1 cellular context compared by ENCODE assay signal in genomic region chr12:65720136-65720535, GRCh38.
TF ChIP-seq lines count a peak whose summit lies in the region.

No MANE protein-coding gene starts in this region.

TF ChIP-seq in IMR-90, 13 proteins besides CTCF, POLR2A, EP300 and RAD21 (continued from another document):
- TF ChIP-seq ELK1 (IDR thresholded peaks at IDR 0.05; ENCODE audit: borderline replicate concordance, low read depth, low read length) (no peak), SMC3 (IDR thresholded peaks at IDR 0.05; ENCODE audit: low read depth, low read length) (no peak), MXI1 (IDR thresholded peaks at IDR 0.05; ENCODE audit: borderline replicate concordance, low read depth, low read length) (no peak)
